In the genomic region with DNA sequence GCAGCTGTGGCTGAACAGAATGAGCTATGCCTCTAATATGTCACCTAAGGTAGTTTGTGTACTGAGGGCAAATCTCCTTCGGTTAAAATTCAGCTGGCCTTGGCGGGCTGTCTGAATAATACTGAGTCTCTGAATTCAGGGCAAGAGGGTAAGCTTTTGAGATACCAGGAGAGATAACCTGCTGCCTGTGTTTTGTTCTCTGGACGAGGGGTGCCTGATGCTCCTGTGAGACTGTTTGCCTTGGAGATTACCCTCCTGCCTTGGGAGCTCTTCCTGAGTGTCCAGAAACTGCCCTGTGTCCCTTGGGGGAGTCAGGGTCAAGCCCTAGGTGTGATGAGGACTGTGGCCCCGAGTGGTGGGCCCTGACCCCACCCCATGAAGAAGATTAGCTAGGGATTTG, we compare ENCODE assay signal across 2 cellular contexts.
TF ChIP-seq lines count a peak whose summit lies in the region.

No MANE protein-coding gene starts in this region.

TF ChIP-seq in HepG2, 621 proteins besides CTCF, POLR2A, EP300 and RAD21 (continued from another document):
- no peak for TF ChIP-seq KLF11 (CRISPR knock-in tag; IDR thresholded peaks at IDR 0.05)

TF ChIP-seq in WTC11, 78 proteins besides CTCF, POLR2A, EP300 and RAD21:
- TF ChIP-seq STAT6 (CRISPR knock-in tag; conservative IDR thresholded peaks at IDR 0.05; ENCODE audit: low read depth) (no peak), ZNF423 (CRISPR knock-in tag; IDR thresholded peaks at IDR 0.05) (0 out of 2 replicates have a peak, but pooled peaks have one; percentile 11)
TF ChIP-seq in WTC11: peak in this region for 1.
